In the genomic region with DNA sequence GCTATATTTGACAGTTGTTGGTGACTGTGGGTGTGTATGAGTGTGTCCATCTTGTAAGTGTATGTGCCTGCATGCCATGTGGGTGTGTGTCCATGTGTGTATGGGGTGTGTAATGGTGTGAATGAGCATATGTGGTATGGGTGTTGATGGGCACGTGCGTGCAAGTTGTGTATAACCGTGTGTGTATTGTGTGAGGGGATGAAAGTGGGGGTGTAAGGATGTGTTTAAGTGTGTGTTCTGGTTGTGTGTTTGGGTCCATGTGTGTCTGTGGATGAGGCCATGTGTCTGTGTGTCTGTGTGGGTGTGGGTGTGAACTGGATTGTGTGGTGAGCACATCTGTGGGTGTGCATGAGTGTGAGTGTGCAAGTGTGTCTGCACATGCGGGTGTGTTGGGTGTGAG, we compare ENCODE assay signal across 13 cellular contexts. TPM values are rescaled to one million over a fixed set of nuclear protein-coding genes. Genes with fewer than 3 reads are reported as not detected.
DNase-seq lines count a peak whose midpoint lies in the region; ATAC-seq, FAIRE-seq and TF ChIP-seq lines count a peak whose summit lies in the region.
"Had no signal": no experiment of that assay in that cellular context is flagged by ENCODE, and none has a peak within 500 bp of the region (broad histone marks: within the 10 kb centered on the region; RNA-seq: fewer than 3 reads in every experiment).

No MANE protein-coding gene starts in this region.

- no peak for DNase-seq in A549 (ENCODE audit: low read depth in 1 of 2, low spot score in 1 of 2)
- no peak for DNase-seq in CD4-positive, alpha-beta T cell
- DNase-seq in mesothelial cell of epicardium (ENCODE audit: low spot score in 2 of 2, unreplicated experiment in 2 of 2) = no peak
- no peak for DNase-seq in HTR-8/SVneo (ENCODE audit: insufficient read length, low spot score)
- no peak for DNase-seq in SIG-M5 treated with dmso at 0.1 percent for 504 hours (lab: John Stamatoyannopoulos, UW; ENCODE audit: unreplicated experiment)
- DNase-seq in NAMALWA (ENCODE audit: low spot score) = no peak
- DNase-seq: aorta, C1 segment of cervical spinal cord had no signal

- TF ChIP-seq RAD21 in A549 (conservative IDR thresholded peaks at IDR 0.05 in 1 of 2, IDR thresholded peaks at IDR 0.05 in 1 of 2) = no peak

- peaks cover 5% of the 10 kb centered on the region for H3K36me3 Mint-ChIP-seq in CD4-positive, alpha-beta T cell (ENCODE audit: low read depth)
- H3K36me3 Mint-ChIP-seq in mesothelial cell of epicardium = no peaks in the 10 kb centered on the region

- no peak for TF ChIP-seq POLR2A in A549 (IDR thresholded peaks at IDR 0.05; ENCODE audit: low read length)

- H3K4me1 Mint-ChIP-seq in CD4-positive, alpha-beta T cell (ENCODE audit: low read depth) = peaks cover 36% of the 10 kb centered on the region
- H3K4me1 Mint-ChIP-seq in mesothelial cell of epicardium = peaks cover 2% of the 10 kb centered on the region

- 51% methylated on average over 4 of the region's 4 CpGs for WGBS in A549 (ENCODE audit: missing lambda C conversion rate)

- TF ChIP-seq CTCF in A549 (IDR thresholded peaks at IDR 0.05) (no peak), mesothelial cell of epicardium (IDR thresholded peaks at IDR 0.05; ENCODE audit: unreplicated experiment) (no peak)
- no peak for TF ChIP-seq CTCF in CD4-positive, alpha-beta T cell (IDR thresholded peaks at IDR 0.05)

- H3K4me3 Mint-ChIP-seq in CD4-positive, alpha-beta T cell = peak overlapping the region; percentile 35
- peak overlapping the region; percentile 50 for H3K4me3 Mint-ChIP-seq in mesothelial cell of epicardium

- peak overlapping the region; percentile 95 for H3K4me2 ChIP-seq in A549

- H3K27ac ChIP-seq in A549 = no peak overlapping the region
- H3K27ac ChIP-seq in CD4-positive, alpha-beta T cell (ENCODE audit: low read depth, low read length) = no peak overlapping the region
- peak overlapping the region; percentile 17 for H3K27ac ChIP-seq in angular gyrus (ENCODE audit: low read depth, low read length)

- no peaks in the 10 kb centered on the region for H3K27me3 Mint-ChIP-seq in CD4-positive, alpha-beta T cell
- H3K27me3 Mint-ChIP-seq in mesothelial cell of epicardium (ENCODE audit: low read depth) = peaks cover 63% of the 10 kb centered on the region

- ATAC-seq in A549 (no peak), GM21390 (IDR thresholded peaks at IDR 0.05; ENCODE audit: unreplicated experiment) (no peak)
- no peak for ATAC-seq in CD4-positive, alpha-beta T cell (ENCODE audit: poor library complexity)
- ATAC-seq: HCT116, sciatic nerve had no signal

- POLR2A ChIA-PET in A549 (lab: Yijun Ruan, JAX) = no interaction called here
- POLR2A ChIA-PET in CD4-positive, alpha-beta T cell (lab: Charles Lee) = no interaction called here

- FAIRE-seq in A549 (lab: Jason Lieb, UNC) (no peak), HTR-8/SVneo (lab: Jason Lieb, UNC) (no peak)

- no peak for TF ChIP-seq EP300 in A549 (IDR thresholded peaks at IDR 0.05)

- no peaks in the 10 kb centered on the region for H3K4me1 ChIP-seq in A549

- no peaks in the 10 kb centered on the region for H3K9me3 Mint-ChIP-seq in CD4-positive, alpha-beta T cell
- no peaks in the 10 kb centered on the region for H3K9me3 Mint-ChIP-seq in mesothelial cell of epicardium

- peak overlapping the region; percentile 45; the same call in 1 of the 3 replicates for H3K4me3 ChIP-seq in A549

- no peaks in the 10 kb centered on the region for H3K9me3 ChIP-seq in A549
- H3K9me3 ChIP-seq in CD4-positive, alpha-beta T cell (ENCODE audit: control insufficient read depth, low read length) = no peaks in the 10 kb centered on the region

- no peak overlapping the region for H3K27ac Mint-ChIP-seq in CD4-positive, alpha-beta T cell
- no peak overlapping the region for H3K27ac Mint-ChIP-seq in mesothelial cell of epicardium

- intact Hi-C loops in CD4-positive, alpha-beta T cell (cut with DNase I, micrococcal nuclease) = loop anchor here in 1 of 2 experiments (5.0 kb wide), 1 partner anchor 55 kb away; no protein-coding TSS in a partner anchor

- H3K27me3 ChIP-seq in CD4-positive, alpha-beta T cell (ENCODE audit: control insufficient read depth, insufficient read depth, low read length) = no peaks in the 10 kb centered on the region

- CTCF ChIA-PET in A549 (lab: Yijun Ruan, JAX) = interaction anchor here (1.0 kb wide), 1 partner anchor 11 kb away, joined by 4 read pairs; no protein-coding TSS in a partner anchor
- CTCF ChIA-PET in CD4-positive, alpha-beta T cell (lab: Charles Lee) = interaction anchor here (1.4 kb wide), 1 partner anchor 102 kb away, joined by 3 read pairs; no protein-coding TSS in a partner anchor

TF ChIP-seq in A549, 52 proteins besides CTCF, POLR2A, EP300 and RAD21:
- no peak for TF ChIP-seq ZFP36 (IDR thresholded peaks at IDR 0.05; ENCODE audit: borderline replicate concordance, partially characterized antibody)
- no peak for TF ChIP-seq RCOR1 (IDR thresholded peaks at IDR 0.05; ENCODE audit: low read depth, low read length)
- TF ChIP-seq JUNB (IDR thresholded peaks at IDR 0.05) = no peak
- no peak for TF ChIP-seq ZC3H11A (IDR thresholded peaks at IDR 0.05)

RNA-seq across cellular contexts. Expression of a gene that starts 5.9 kb away (rescaled TPM):
- 0.44 and 0.49 TPM in 2 replicates for polyA plus RNA-seq in A549 (2011; rRNA removed)
- 0.52 and 0.69 TPM in 2 replicates for polyA plus RNA-seq in A549 (2012; cell fraction: cytosol; rRNA removed)
- 0.67 and 1.9 TPM in 2 replicates for polyA plus RNA-seq in A549 (2012; cell fraction: nucleus; rRNA removed)
- polyA plus RNA-seq in A549 (2017; fragmentation: RNase III; extraction: RNeasy Plus Mini Kit Qiagen cat#74134 plus additional on column Dnase treatment) = 0.33 to 0.65 TPM (median 0.50 TPM) in 3 replicates
- 0.29 and 0.68 TPM in 2 replicates for polyA minus RNA-seq in A549 (2011; rRNA and poly(A)+ RNA removed)
- total RNA-seq in CD4-positive, alpha-beta T cell = 10 to 100 TPM; 62.4 to 62.7 TPM
- total RNA-seq in mesothelial cell of epicardium = 0.54 to 0.80 TPM (median 0.64 TPM) in 3 replicates

RNA-seq across cellular contexts. Expression of a gene that starts 7.3 kb away (rescaled TPM):
- 0.08 TPM in 1 of 2 replicates, not detected in the other for polyA plus RNA-seq in A549 (2011; rRNA removed)
- 0.04 and 0.09 TPM in 2 replicates for polyA plus RNA-seq in A549 (2012; cell fraction: cytosol; rRNA removed)
- polyA plus RNA-seq in A549 (2012; cell fraction: nucleus; rRNA removed) = 0.05 and 0.06 TPM in 2 replicates
- polyA plus RNA-seq in A549 (2017; fragmentation: RNase III; extraction: RNeasy Plus Mini Kit Qiagen cat#74134 plus additional on column Dnase treatment) = not detected in 3 replicates
- not detected in 2 replicates for polyA minus RNA-seq in A549 (2011; rRNA and poly(A)+ RNA removed)
- under 1 TPM in 1 of 2 experiments, not detected in 1; 0.22 TPM for total RNA-seq in CD4-positive, alpha-beta T cell
- 0.60 to 1.1 TPM (median 0.79 TPM) in 3 replicates for total RNA-seq in mesothelial cell of epicardium
- total RNA-seq: MCF 10A had no signal

Comparison
In these comparisons a context has a peak if more than half of its experiments do, and no peak if none do; other contexts are left out.
1. RNA of a gene that starts 5.9 kb away (total RNA-seq): 62.4 to 62.7 TPM in CD4-positive, alpha-beta T cell; 0.54 to 0.80 TPM in mesothelial cell of epicardium; every median in the first group is over 10 times any median in the second.